ENCODE assay signal across 17 cellular contexts in genomic region chr5:113147088-113147487, GRCh38.
DNase-seq lines count a peak whose midpoint lies in the region; ATAC-seq and TF ChIP-seq lines count a peak whose summit lies in the region.
"Had no signal": no experiment of that assay in that cellular context is flagged by ENCODE, and none has a peak within 500 bp of the region (broad histone marks: within the 10 kb centered on the region; RNA-seq: fewer than 3 reads in every experiment).

No MANE protein-coding gene starts in this region.

- DNase-seq in AG09309 (ENCODE audit: low read depth) (peak; percentile 97), HS-5 (ENCODE audit: low read depth) (peak; percentile 88), mammary epithelial cell (peak; percentile 76), mesendoderm (no peak), T-helper 17 cell (no peak), GF-D8 (lab: John Stamatoyannopoulos, UW) (no peak)
- no peak for DNase-seq in T-helper 2 cell treated with Interferon-gamma antibody and Interleukin-4, amounts not matched to agents 5 μg/mL and 100 μg/mL, for 36 hours (ENCODE audit: low spot score)
- DNase-seq: activated CD4-positive, alpha-beta memory T cell treated with anti-CD3 and anti-CD28 coated beads, Interleukin-2, amount 10 ng/mL, durations not matched to agents 7 days and 5 days; activated naive CD4-positive, alpha-beta T cell treated with anti-CD3 and anti-CD28 coated beads, Interleukin-2, amount 50 U/mL, for 16 hours; C1 segment of cervical spinal cord; heart right ventricle; posterior cingulate gyrus; stimulated activated CD4-positive, alpha-beta T cell treated with anti-CD3 and anti-CD28 coated beads, Interleukin-4, amount 100 ng/mL, for 4 hours; stimulated activated naive CD4-positive, alpha-beta T cell treated with Interleukin-2 at 50 U/mL for 16 hours had no signal

- ATAC-seq in T-helper 17 cell (no peak), GM18520 (IDR thresholded peaks at IDR 0.05; ENCODE audit: unreplicated experiment) (no peak)

- dilution Hi-C loops in mammary epithelial cell (cut with HindIII; ENCODE audit: low sequenced_read_pairs), result no loop called here

- H3K27ac ChIP-seq in mammary epithelial cell (ENCODE audit: insufficient read depth, low read depth, low read length) (no peak overlapping the region), mesendoderm (ENCODE audit: low read depth, low read length) (no peak overlapping the region)
- H3K27ac ChIP-seq: coronary artery had no signal

- no peak for TF ChIP-seq CTCF in AG09309 (IDR thresholded peaks at IDR 0.05; ENCODE audit: control insufficient read depth, insufficient read depth, low read depth, low read length, missing control alignments)
- no peak for TF ChIP-seq CTCF in mammary epithelial cell (conservative IDR thresholded peaks at IDR 0.05 in 1 of 2, IDR thresholded peaks at IDR 0.05 in 1 of 2; ENCODE audit: extremely low read depth in 1 of 2, insufficient read depth in 1 of 2, low read depth in 1 of 2, low read length in 2 of 2)

- intact Hi-C loops in mammary epithelial cell (cut with micrococcal nuclease), result no loop called here

- no TSS peak for BruUV-seq in mammary epithelial cell (replicated peaks; lab: Mats Ljungman, UMichigan)

- H4K8ac ChIP-seq in mesendoderm (ENCODE audit: low read depth, low read length), result no peak overlapping the region

- WGBS in mammary epithelial cell (ENCODE audit: low coverage, missing lambda C conversion rate), result 73% methylated on average over 5 of the region's 5 CpGs
- WGBS in mesendoderm (ENCODE audit: extremely low coverage, insufficient coverage, low lambda C conversion rate), result no CpG with 5 or more reads among the region's 5 CpGs

- no peak overlapping the region for H3K4ac ChIP-seq in mesendoderm (ENCODE audit: low read depth, low read length)

- H3K4me2 ChIP-seq in mammary epithelial cell (ENCODE audit: insufficient read depth, low read depth, low read length) (no peak overlapping the region), mesendoderm (ENCODE audit: low read length) (no peak overlapping the region)

- peaks cover 1% of the 10 kb centered on the region for H3K4me1 Mint-ChIP-seq in T-helper 17 cell
- H3K4me1 Mint-ChIP-seq in T-helper 2 cell treated with Interferon-gamma antibody and Interleukin-4, amounts not matched to agents 5 μg/mL and 100 μg/mL, for 36 hours (ENCODE audit: low read depth), result no peaks in the 10 kb centered on the region
- H3K4me1 Mint-ChIP-seq: activated CD4-positive, alpha-beta memory T cell treated with anti-CD3 and anti-CD28 coated beads, Interleukin-2, amount 10 ng/mL, durations not matched to agents 7 days and 5 days had no signal

- H3K36me3 ChIP-seq in mammary epithelial cell (ENCODE audit: insufficient read depth, low read length), result no peaks in the 10 kb centered on the region
- H3K36me3 ChIP-seq in mesendoderm (ENCODE audit: control insufficient read depth, insufficient read depth, low read length), result peaks cover 2% of the 10 kb centered on the region

- in situ Hi-C loops in mammary epithelial cell (cut with MboI; ENCODE audit: low sequenced_read_pairs in 2 of 2), result no loop called here

- H3K79me1 ChIP-seq in mesendoderm (ENCODE audit: low read length), result peaks cover 24% of the 10 kb centered on the region

- H3K4me3 ChIP-seq in AG09309 (ENCODE audit: control insufficient read depth, low read depth, low read length), result no peak overlapping the region
- no peak overlapping the region for H3K4me3 ChIP-seq in mammary epithelial cell (replicated peaks in 1 of 3; ENCODE audit: insufficient read depth in 1 of 3, low read depth in 2 of 3, low read length in 3 of 3)
- no peak overlapping the region for H3K4me3 ChIP-seq in mesendoderm (ENCODE audit: low read length)
- H3K4me3 ChIP-seq: coronary artery, heart right ventricle, lung had no signal

- no peaks in the 10 kb centered on the region for H3K27me3 ChIP-seq in mammary epithelial cell (ENCODE audit: insufficient read depth, low read length)
- no peaks in the 10 kb centered on the region for H3K27me3 ChIP-seq in mesendoderm (ENCODE audit: insufficient read depth, low read length, poor library complexity)
- H3K27me3 ChIP-seq: heart right ventricle had no signal

- H2AK5ac ChIP-seq in mesendoderm (ENCODE audit: low read length), result no peak overlapping the region

- no peak overlapping the region for H3K27ac Mint-ChIP-seq in T-helper 17 cell
- H3K27ac Mint-ChIP-seq in T-helper 2 cell treated with Interferon-gamma antibody and Interleukin-4, amounts not matched to agents 5 μg/mL and 100 μg/mL, for 36 hours, result no peak overlapping the region
- H3K27ac Mint-ChIP-seq: activated CD4-positive, alpha-beta memory T cell treated with anti-CD3 and anti-CD28 coated beads, Interleukin-2, amount 10 ng/mL, durations not matched to agents 7 days and 5 days had no signal

- no peak overlapping the region for H3K4me3 Mint-ChIP-seq in T-helper 17 cell
- no peak overlapping the region for H3K4me3 Mint-ChIP-seq in T-helper 2 cell treated with Interferon-gamma antibody and Interleukin-4, amounts not matched to agents 5 μg/mL and 100 μg/mL, for 36 hours
- H3K4me3 Mint-ChIP-seq: activated CD4-positive, alpha-beta memory T cell treated with anti-CD3 and anti-CD28 coated beads, Interleukin-2, amount 10 ng/mL, durations not matched to agents 7 days and 5 days had no signal

- H2BK120ac ChIP-seq in mesendoderm (ENCODE audit: low read depth, low read length), result no peak overlapping the region

- no peaks in the 10 kb centered on the region for H3K36me3 Mint-ChIP-seq in T-helper 17 cell (ENCODE audit: low read depth)
- no peaks in the 10 kb centered on the region for H3K36me3 Mint-ChIP-seq in T-helper 2 cell treated with Interferon-gamma antibody and Interleukin-4, amounts not matched to agents 5 μg/mL and 100 μg/mL, for 36 hours (ENCODE audit: low read depth)

- no peak overlapping the region for H2BK5ac ChIP-seq in mesendoderm (ENCODE audit: low read length)

- H3K4me1 ChIP-seq in mammary epithelial cell (ENCODE audit: insufficient read depth, low read length) (peaks cover 22% of the 10 kb centered on the region), mesendoderm (ENCODE audit: control insufficient read depth, low read depth, low read length) (peaks cover 6% of the 10 kb centered on the region)

- CTCF ChIA-PET in mammary epithelial cell (lab: Charles Lee; ENCODE audit: low non-redundant PET), result no interaction called here

- H3K9me3 Mint-ChIP-seq in T-helper 2 cell treated with Interferon-gamma antibody and Interleukin-4, amounts not matched to agents 5 μg/mL and 100 μg/mL, for 36 hours, result no peaks in the 10 kb centered on the region
- H3K9me3 Mint-ChIP-seq: activated CD4-positive, alpha-beta memory T cell treated with anti-CD3 and anti-CD28 coated beads, Interleukin-2, amount 10 ng/mL, durations not matched to agents 7 days and 5 days had no signal

- no peak overlapping the region for H3K23ac ChIP-seq in mesendoderm (ENCODE audit: low read length)

- H3K9ac ChIP-seq in mammary epithelial cell (ENCODE audit: insufficient read depth, low read length), result no peak overlapping the region
- no peak overlapping the region for H3K9ac ChIP-seq in mesendoderm (ENCODE audit: low read length)

- no peaks in the 10 kb centered on the region for H3K27me3 Mint-ChIP-seq in T-helper 17 cell
- peaks cover 6% of the 10 kb centered on the region for H3K27me3 Mint-ChIP-seq in T-helper 2 cell treated with Interferon-gamma antibody and Interleukin-4, amounts not matched to agents 5 μg/mL and 100 μg/mL, for 36 hours (ENCODE audit: low read depth)
- H3K27me3 Mint-ChIP-seq: activated CD4-positive, alpha-beta memory T cell treated with anti-CD3 and anti-CD28 coated beads, Interleukin-2, amount 10 ng/mL, durations not matched to agents 7 days and 5 days had no signal

- H3K79me2 ChIP-seq in mammary epithelial cell (ENCODE audit: insufficient read depth, low read length) (peaks cover 58% of the 10 kb centered on the region), mesendoderm (ENCODE audit: control insufficient read depth, insufficient read depth, low read length) (peaks cover 14% of the 10 kb centered on the region)

- H3K56ac ChIP-seq in mesendoderm (ENCODE audit: low read length), result no peak overlapping the region

- H2AFZ ChIP-seq in mammary epithelial cell (ENCODE audit: low read depth, low read length), result no peak overlapping the region

- H4K20me1 ChIP-seq in mammary epithelial cell (ENCODE audit: insufficient read depth, low read length), result no peaks in the 10 kb centered on the region

- no peak overlapping the region for H4K5ac ChIP-seq in mesendoderm (ENCODE audit: low read length)

- peak overlapping the region; percentile 25 for H3K18ac ChIP-seq in mesendoderm (ENCODE audit: low read length)

- no peak overlapping the region for H2BK15ac ChIP-seq in mesendoderm (replicated peaks; ENCODE audit: low read depth)

- H3K9me3 ChIP-seq in mammary epithelial cell (replicated peaks; ENCODE audit: insufficient read depth, low read length) (no peaks in the 10 kb centered on the region), T-helper 17 cell (ENCODE audit: control insufficient read depth, low read length, poor library complexity, severe bottlenecking) (no peaks in the 10 kb centered on the region)
- H3K9me3 ChIP-seq: heart right ventricle had no signal

Comparison
In these comparisons a context has a peak if more than half of its experiments do, and no peak if none do; other contexts are left out.
1. DNase-seq: peak in AG09309 (single experiment), HS-5 (single experiment) and mammary epithelial cell (single experiment); none in mesendoderm (single experiment), T-helper 17 cell (0 of 3), GF-D8 (single experiment) and T-helper 2 cell treated with Interferon-gamma antibody and Interleukin-4, amounts not matched to agents 5 μg/mL and 100 μg/mL, for 36 hours (single experiment).